ENCODE assay signal across 1 cellular context in the genomic region with DNA sequence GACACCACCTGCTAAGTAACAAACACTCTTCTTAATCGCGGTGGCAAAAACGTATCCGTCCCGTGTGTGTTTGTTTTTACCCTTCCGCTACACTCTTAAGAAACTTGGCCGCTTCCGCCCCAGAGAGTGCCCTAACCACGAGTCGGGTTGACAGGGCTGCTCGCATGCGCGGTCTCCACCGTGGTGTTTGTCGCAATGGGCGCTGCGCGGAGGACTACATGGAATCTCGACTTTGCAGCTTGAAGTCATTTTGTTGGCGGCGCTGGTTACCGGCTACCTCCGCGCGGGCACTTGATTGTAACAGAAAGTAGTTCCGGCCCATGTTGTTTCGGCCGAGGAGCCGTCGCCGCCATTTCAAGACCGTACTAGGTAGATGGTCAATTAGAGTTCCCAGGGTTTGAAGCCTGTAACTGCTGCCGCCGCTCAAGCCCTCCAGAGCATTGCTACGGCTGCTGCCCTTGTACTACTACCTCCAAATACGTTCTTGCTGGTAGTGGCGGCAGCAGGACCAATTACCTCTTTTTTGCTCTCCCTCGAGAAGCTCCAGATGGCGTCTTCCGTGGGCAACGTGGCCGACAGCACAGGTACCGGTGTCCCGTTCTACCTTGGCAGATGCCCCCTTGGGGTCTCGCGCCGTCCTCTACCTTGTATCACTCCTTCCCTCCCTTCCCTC.
TF ChIP-seq lines count a peak whose summit lies in the region.

Gene OGT (plus strand): TSS at position 352 of the 673 bp plus-strand sequence. CDS start 196 bp downstream, at position 548.

TF ChIP-seq in K562, 482 proteins besides CTCF, POLR2A, EP300 and RAD21 (continued from another document and continues in another):
- TF ChIP-seq ZNF592 (IDR thresholded peaks at IDR 0.05): no peak
- no peak for TF ChIP-seq NFE2L1 (tag; IDR thresholded peaks at IDR 0.05; ENCODE audit: borderline replicate concordance, low read depth)
- no peak for TF ChIP-seq SIN3B (IDR thresholded peaks at IDR 0.05; ENCODE audit: low read depth)
- no peak for TF ChIP-seq NR2C2 (CRISPR knock-in tag; IDR thresholded peaks at IDR 0.05)
- peak; percentile 59; the same call in 1 of the 2 replicates for TF ChIP-seq NR2C2 (tag; IDR thresholded peaks at IDR 0.05)
- TF ChIP-seq, protein P1, sequence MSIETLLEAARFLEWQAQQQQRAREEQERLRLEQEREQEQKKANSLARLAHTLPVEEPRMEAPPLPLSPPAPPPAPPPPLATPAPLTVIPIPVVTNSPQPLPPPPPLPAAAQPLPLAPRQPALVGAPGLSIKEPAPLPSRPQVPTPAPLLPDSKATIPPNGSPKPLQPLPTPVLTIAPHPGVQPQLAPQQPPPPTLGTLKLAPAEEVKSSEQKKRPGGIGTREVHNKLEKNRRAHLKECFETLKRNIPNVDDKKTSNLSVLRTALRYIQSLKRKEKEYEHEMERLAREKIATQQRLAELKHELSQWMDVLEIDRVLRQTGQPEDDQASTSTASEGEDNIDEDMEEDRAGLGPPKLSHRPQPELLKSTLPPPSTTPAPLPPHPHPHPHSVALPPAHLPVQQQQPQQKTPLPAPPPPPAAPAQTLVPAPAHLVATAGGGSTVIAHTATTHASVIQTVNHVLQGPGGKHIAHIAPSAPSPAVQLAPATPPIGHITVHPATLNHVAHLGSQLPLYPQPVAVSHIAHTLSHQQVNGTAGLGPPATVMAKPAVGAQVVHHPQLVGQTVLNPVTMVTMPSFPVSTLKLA (conservative IDR thresholded peaks at IDR 0.05): peak; percentile 85 to 93
- TF ChIP-seq KAT8 (IDR thresholded peaks at IDR 0.05; ENCODE audit: low read depth): peak; percentile 94
- TF ChIP-seq, protein P2, sequence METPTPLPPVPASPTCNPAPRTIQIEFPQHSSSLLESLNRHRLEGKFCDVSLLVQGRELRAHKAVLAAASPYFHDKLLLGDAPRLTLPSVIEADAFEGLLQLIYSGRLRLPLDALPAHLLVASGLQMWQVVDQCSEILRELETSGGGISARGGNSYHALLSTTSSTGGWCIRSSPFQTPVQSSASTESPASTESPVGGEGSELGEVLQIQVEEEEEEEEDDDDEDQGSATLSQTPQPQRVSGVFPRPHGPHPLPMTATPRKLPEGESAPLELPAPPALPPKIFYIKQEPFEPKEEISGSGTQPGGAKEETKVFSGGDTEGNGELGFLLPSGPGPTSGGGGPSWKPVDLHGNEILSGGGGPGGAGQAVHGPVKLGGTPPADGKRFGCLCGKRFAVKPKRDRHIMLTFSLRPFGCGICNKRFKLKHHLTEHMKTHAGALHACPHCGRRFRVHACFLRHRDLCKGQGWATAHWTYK (CRISPR knock-in tag; IDR thresholded peaks at IDR 0.05): 0 out of 2 replicates have a peak, but pooled peaks have one; percentile 44
- no peak for TF ChIP-seq POLR3A (IDR thresholded peaks at IDR 0.05; ENCODE audit: borderline replicate concordance, extremely low read depth, insufficient read depth, insufficient read length)
- peak; percentile 73 for TF ChIP-seq GTF2B (IDR thresholded peaks at IDR 0.05; ENCODE audit: extremely low read depth, insufficient read length)
- TF ChIP-seq TEAD4 (IDR thresholded peaks at IDR 0.05; ENCODE audit: low read length): peak; percentile 78
- no peak for TF ChIP-seq TEAD4 (CRISPR knock-in tag; IDR thresholded peaks at IDR 0.05; ENCODE audit: borderline replicate concordance)
- no peak for TF ChIP-seq CSDE1 (IDR thresholded peaks at IDR 0.05)
- TF ChIP-seq, protein P3, sequence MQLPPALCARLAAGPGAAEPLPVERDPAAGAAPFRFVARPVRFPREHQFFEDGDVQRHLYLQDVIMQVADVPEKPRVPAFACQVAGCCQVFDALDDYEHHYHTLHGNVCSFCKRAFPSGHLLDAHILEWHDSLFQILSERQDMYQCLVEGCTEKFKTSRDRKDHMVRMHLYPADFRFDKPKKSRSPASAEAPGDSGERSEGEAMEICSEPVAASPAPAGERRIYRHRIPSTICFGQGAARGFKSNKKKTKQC (CRISPR knock-in tag; IDR thresholded peaks at IDR 0.05): 0 out of 2 replicates have a peak, but pooled peaks have one; percentile 29
- TF ChIP-seq ERF (CRISPR knock-in tag; IDR thresholded peaks at IDR 0.05): no peak
- TF ChIP-seq CEBPG (CRISPR knock-in tag; IDR thresholded peaks at IDR 0.05): peak; percentile 62; the same call in 1 of the 2 replicates
- TF ChIP-seq CEBPG (tag; conservative IDR thresholded peaks at IDR 0.05 in 1 of 2, IDR thresholded peaks at IDR 0.05 in 1 of 2): peak; percentile 57 to 85; a peak in 3 of 4 replicates
- TF ChIP-seq, protein P4, sequence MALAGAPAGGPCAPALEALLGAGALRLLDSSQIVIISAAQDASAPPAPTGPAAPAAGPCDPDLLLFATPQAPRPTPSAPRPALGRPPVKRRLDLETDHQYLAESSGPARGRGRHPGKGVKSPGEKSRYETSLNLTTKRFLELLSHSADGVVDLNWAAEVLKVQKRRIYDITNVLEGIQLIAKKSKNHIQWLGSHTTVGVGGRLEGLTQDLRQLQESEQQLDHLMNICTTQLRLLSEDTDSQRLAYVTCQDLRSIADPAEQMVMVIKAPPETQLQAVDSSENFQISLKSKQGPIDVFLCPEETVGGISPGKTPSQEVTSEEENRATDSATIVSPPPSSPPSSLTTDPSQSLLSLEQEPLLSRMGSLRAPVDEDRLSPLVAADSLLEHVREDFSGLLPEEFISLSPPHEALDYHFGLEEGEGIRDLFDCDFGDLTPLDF (CRISPR knock-in tag; IDR thresholded peaks at IDR 0.05): no peak; the same call in 1 of the 2 replicates
- TF ChIP-seq NR1H2 (CRISPR knock-in tag; IDR thresholded peaks at IDR 0.05): no peak
- TF ChIP-seq NR4A1 (CRISPR knock-in tag; IDR thresholded peaks at IDR 0.05): no peak
- TF ChIP-seq NR4A1 (tag; IDR thresholded peaks at IDR 0.05): no peak
- no peak for TF ChIP-seq ZNF449 (CRISPR knock-in tag; IDR thresholded peaks at IDR 0.05)
- TF ChIP-seq STAG1 (CRISPR knock-in tag; IDR thresholded peaks at IDR 0.05; ENCODE audit: borderline replicate concordance): no peak
- 0 out of 2 replicates have a peak, but pooled peaks have one; percentile 12 for TF ChIP-seq SMARCC2 (IDR thresholded peaks at IDR 0.05; ENCODE audit: low read depth)
- no peak for TF ChIP-seq TCF7L2 (IDR thresholded peaks at IDR 0.05; ENCODE audit: low read depth, low read length)
- no peak for TF ChIP-seq ZNF77 (CRISPR knock-in tag; IDR thresholded peaks at IDR 0.05)
- TF ChIP-seq SNAPC5 (CRISPR knock-in tag; IDR thresholded peaks at IDR 0.05): no peak
- TF ChIP-seq TAF15 (IDR thresholded peaks at IDR 0.05; ENCODE audit: low read depth, low read length): no peak
- no peak for TF ChIP-seq MEF2D (tag; conservative IDR thresholded peaks at IDR 0.05; ENCODE audit: low read depth)
- TF ChIP-seq PRMT5 (CRISPR knock-in tag; IDR thresholded peaks at IDR 0.05): no peak
- TF ChIP-seq SAP30 (IDR thresholded peaks at IDR 0.05; ENCODE audit: borderline replicate concordance, insufficient read depth, low read depth, low read length, poor library complexity, severe bottlenecking): peak; percentile 24
- TF ChIP-seq CBX1 (IDR thresholded peaks at IDR 0.05; ENCODE audit: low read depth): no peak; the same call in 1 of the 2 replicates
- TF ChIP-seq TGIF2 (CRISPR knock-in tag; IDR thresholded peaks at IDR 0.05): no peak
- TF ChIP-seq ZBTB17 (CRISPR knock-in tag; IDR thresholded peaks at IDR 0.05): no peak
- no peak for TF ChIP-seq MCM5 (IDR thresholded peaks at IDR 0.05; ENCODE audit: low read depth)
- no peak for TF ChIP-seq RFX7 (CRISPR knock-in tag; IDR thresholded peaks at IDR 0.05)
- no peak for TF ChIP-seq EHMT2 (IDR thresholded peaks at IDR 0.05)
- no peak for TF ChIP-seq CREBBP (IDR thresholded peaks at IDR 0.05; ENCODE audit: low read depth, low read length)
- peak; percentile 69; the same call in 1 of the 2 replicates for TF ChIP-seq JUN (IDR thresholded peaks at IDR 0.05; ENCODE audit: borderline replicate concordance, low read depth, low read length)
- TF ChIP-seq JUN (CRISPR knock-in tag; IDR thresholded peaks at IDR 0.05; ENCODE audit: borderline replicate concordance): no peak
- no peak for TF ChIP-seq LARP7 (IDR thresholded peaks at IDR 0.05)
- no peak for TF ChIP-seq IFI16 (CRISPR knock-in tag; IDR thresholded peaks at IDR 0.05)
- no peak for TF ChIP-seq HNRNPUL1 (IDR thresholded peaks at IDR 0.05; ENCODE audit: low read length)
- TF ChIP-seq, protein P5, sequence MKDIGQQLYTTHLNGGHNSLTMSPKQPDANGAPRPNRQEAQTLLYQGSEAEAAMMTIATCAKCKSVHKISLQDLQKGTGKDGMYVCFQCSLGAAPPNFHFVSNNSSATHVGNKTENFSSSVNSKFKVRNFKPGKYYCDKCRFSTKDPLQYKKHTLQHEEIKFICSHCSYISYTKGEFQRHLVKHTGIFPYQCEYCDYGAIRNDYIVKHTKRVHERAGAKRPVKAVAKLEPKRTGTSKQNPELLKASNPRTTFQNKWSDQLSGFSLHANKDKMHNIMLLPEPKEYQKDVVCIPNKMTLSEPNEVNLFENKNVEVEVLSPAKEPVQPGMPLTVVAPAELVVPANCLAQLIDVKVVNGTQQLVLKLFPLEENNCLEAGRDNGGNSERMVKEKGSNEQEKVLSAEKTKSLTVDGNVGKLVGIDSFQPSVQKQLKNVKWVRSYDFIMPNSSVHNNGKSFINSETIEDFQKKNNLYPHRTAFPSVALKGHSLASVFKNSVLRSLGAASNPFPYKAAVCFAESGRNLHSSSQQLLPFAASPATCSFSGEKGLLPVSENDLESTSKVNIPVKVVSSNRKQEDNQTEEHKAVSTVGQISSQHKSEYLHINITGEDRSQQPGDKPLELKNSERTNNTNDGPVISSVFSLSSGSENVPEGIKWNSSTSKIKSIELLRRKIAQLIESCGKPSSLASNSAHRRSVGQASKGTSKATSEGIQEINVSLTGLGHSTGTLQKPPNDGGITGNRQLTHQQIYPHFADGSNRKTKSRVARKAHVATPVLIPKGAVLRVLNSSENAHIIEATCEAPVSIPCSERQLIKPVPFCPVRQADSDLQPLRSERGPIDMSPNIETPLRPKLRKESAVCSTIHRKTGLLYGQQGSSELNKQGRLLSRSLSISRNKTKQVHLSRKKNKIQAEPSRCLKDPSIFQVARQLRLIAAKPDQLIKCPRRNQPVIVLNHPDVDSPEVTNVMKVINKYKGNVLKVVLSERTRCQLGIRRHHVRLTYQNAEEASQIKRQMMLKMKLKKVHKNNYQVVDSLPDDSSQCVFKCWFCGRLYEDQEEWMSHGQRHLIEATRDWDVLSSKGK (CRISPR knock-in tag; IDR thresholded peaks at IDR 0.05): no peak
- no peak for TF ChIP-seq ZNF785 (CRISPR knock-in tag; IDR thresholded peaks at IDR 0.05)
- TF ChIP-seq KAT2B (IDR thresholded peaks at IDR 0.05; ENCODE audit: low read depth, low read length): no peak
- TF ChIP-seq ARID1B (IDR thresholded peaks at IDR 0.05): no peak; the same call in 1 of the 2 replicates
- TF ChIP-seq, protein P6, sequence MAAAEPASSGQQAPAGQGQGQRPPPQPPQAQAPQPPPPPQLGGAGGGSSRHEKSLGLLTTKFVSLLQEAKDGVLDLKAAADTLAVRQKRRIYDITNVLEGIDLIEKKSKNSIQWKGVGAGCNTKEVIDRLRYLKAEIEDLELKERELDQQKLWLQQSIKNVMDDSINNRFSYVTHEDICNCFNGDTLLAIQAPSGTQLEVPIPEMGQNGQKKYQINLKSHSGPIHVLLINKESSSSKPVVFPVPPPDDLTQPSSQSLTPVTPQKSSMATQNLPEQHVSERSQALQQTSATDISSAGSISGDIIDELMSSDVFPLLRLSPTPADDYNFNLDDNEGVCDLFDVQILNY (CRISPR knock-in tag; IDR thresholded peaks at IDR 0.05): no peak; the same call in 1 of the 2 replicates
- peak; percentile 46 to 53; a peak in 2 of 4 replicates for TF ChIP-seq TRIM24 (IDR thresholded peaks at IDR 0.05)
- TF ChIP-seq MXI1 (IDR thresholded peaks at IDR 0.05; ENCODE audit: low read depth, low read length): peak; percentile 74
- no peak for TF ChIP-seq ARID2 (IDR thresholded peaks at IDR 0.05)
- TF ChIP-seq KLF13 (tag; IDR thresholded peaks at IDR 0.05; ENCODE audit: borderline replicate concordance, low read depth): no peak
- TF ChIP-seq MYNN (IDR thresholded peaks at IDR 0.05): peak; percentile 81
- TF ChIP-seq MYNN (CRISPR knock-in tag; IDR thresholded peaks at IDR 0.05): no peak
